In genomic region chr15:35167675-35168074, GRCh38 we compare ENCODE assay signal across 2 cellular contexts.
TF ChIP-seq lines count a peak whose summit lies in the region.

No MANE protein-coding gene starts in this region.

TF ChIP-seq in K562, 482 proteins besides CTCF, POLR2A, EP300 and RAD21 (continued from another document):
- TF ChIP-seq HMGXB4 (CRISPR knock-in tag; IDR thresholded peaks at IDR 0.05) (no peak), PBX2 (CRISPR knock-in tag; IDR thresholded peaks at IDR 0.05; ENCODE audit: low read depth) (no peak), PBX2 (tag; conservative IDR thresholded peaks at IDR 0.05; ENCODE audit: low read depth) (peak; percentile 74), TAL1 (IDR thresholded peaks at IDR 0.05) (peak; percentile 26), POLR3G (IDR thresholded peaks at IDR 0.05; ENCODE audit: extremely low read depth, insufficient read length, insufficient replicate concordance) (no peak), ZNF174 (CRISPR knock-in tag; IDR thresholded peaks at IDR 0.05) (no peak)

TF ChIP-seq in GM23338, 12 proteins besides CTCF, POLR2A, EP300 and RAD21 (continued from another document):
- no peak for TF ChIP-seq ZNF462 (CRISPR knock-in tag; IDR thresholded peaks at IDR 0.05)
- no peak for TF ChIP-seq STAT1 (IDR thresholded peaks at IDR 0.05; ENCODE audit: unreplicated experiment)
- no peak for TF ChIP-seq REST (IDR thresholded peaks at IDR 0.05; ENCODE audit: unreplicated experiment)
- no peak for TF ChIP-seq CREB1 (CRISPR knock-in tag; IDR thresholded peaks at IDR 0.05; ENCODE audit: low read depth)
- no peak for TF ChIP-seq NANOG (IDR thresholded peaks at IDR 0.05; ENCODE audit: borderline replicate concordance)
TF ChIP-seq in GM23338: peak in this region for 0.
